Comparison of ENCODE assay signal across 6 cellular contexts in genomic region chr14:22887260-22887989, GRCh38. TPM values are rescaled to one million over a fixed set of nuclear protein-coding genes. Genes with fewer than 3 reads are reported as not detected.
DNase-seq lines count a peak whose midpoint lies in the region; ATAC-seq, FAIRE-seq and TF ChIP-seq lines count a peak whose summit lies in the region.

No MANE protein-coding gene starts in this region.

- in situ Hi-C loops in GM12878 (cut with MboI) = no loop called here

- H3K23ac ChIP-seq in mesendoderm (ENCODE audit: low read length) = no peak overlapping the region

- peak overlapping the region; percentile 48 for H2AK5ac ChIP-seq in mesendoderm (ENCODE audit: low read length)

- peak overlapping the region; percentile 72 for H2AFZ ChIP-seq in GM12878 (ENCODE audit: control insufficient read depth, low read depth, low read length)

- peak overlapping the region; percentile 84 for H3K4ac ChIP-seq in mesendoderm (ENCODE audit: low read depth, low read length)

- TF ChIP-seq EP300 in GM12878 (IDR thresholded peaks at IDR 0.05; ENCODE audit: borderline replicate concordance in 1 of 2, control insufficient read depth in 1 of 2, low read depth in 2 of 2, low read length in 2 of 2) = no peak

- CTCF ChIA-PET in GM12878 (lab: Yijun Ruan, JAX) = interaction anchor here (0.5 to 10.8 kb wide), 12 partner anchors 14 to 317 kb away, joined by 3 to 174 read pairs (median 11); partner anchors contain the start of genes HAUS4, LRP10 and PRMT5

- SMC1A ChIA-PET in GM12878 (lab: Charles Lee; ENCODE audit: uncharacterized antibody, unreplicated experiment) = interaction anchor here (0.7 to 9.5 kb wide), 15 partner anchors 9 to 331 kb away, joined by 3 to 110 read pairs (median 4); partner anchors contain the start of genes LRP10 and RBM23

- no peak overlapping the region for H2BK15ac ChIP-seq in mesendoderm (replicated peaks; ENCODE audit: low read depth)

- TF ChIP-seq CTCF in GM12878 (IDR thresholded peaks at IDR 0.05 in 2 of 3, conservative IDR thresholded peaks at IDR 0.05 in 1 of 3; ENCODE audit: control insufficient read depth in 2 of 3, extremely low read depth in 1 of 3, insufficient read depth in 1 of 3, low read depth in 3 of 3, low read length in 3 of 3) = no peak

- peaks cover 35% of the 10 kb centered on the region for H3K4me1 ChIP-seq in GM12878 (ENCODE audit: control insufficient read depth, insufficient read depth, low read length)
- H3K4me1 ChIP-seq in mesendoderm (ENCODE audit: control insufficient read depth, low read depth, low read length) = peaks cover 13% of the 10 kb centered on the region

- H3K36me3 ChIP-seq in GM12878 (ENCODE audit: control insufficient read depth in 2 of 2, insufficient read depth in 2 of 2, low read length in 1 of 2) (no peaks in the 10 kb centered on the region; a peak in 1 of 4 replicates), mesendoderm (ENCODE audit: control insufficient read depth, insufficient read depth, low read length) (no peaks in the 10 kb centered on the region)

- H4K5ac ChIP-seq in mesendoderm (ENCODE audit: low read length) = peak overlapping the region; percentile 37

- BruUV-seq in GM12878 (replicated peaks; lab: Mats Ljungman, UMichigan) = TSS peak; percentile 86

- peak overlapping the region; percentile 85 for H3K18ac ChIP-seq in mesendoderm (ENCODE audit: low read length)

- peak; percentile 91 for DNase-seq in DMS53 (lab: John Stamatoyannopoulos, UW)
- DNase-seq in NCI-H446 (lab: John Stamatoyannopoulos, UW) = peak; percentile 19 to 58
- DNase-seq in GM12878 (ENCODE audit: low read depth, low spot score) = peak; percentile 80
- DNase-seq in mesendoderm = peak; percentile 98
- DNase-seq in left lobe of liver (ENCODE audit: low spot score) = no peak

- intact Hi-C loops in GM12878 (cut with micrococcal nuclease; ENCODE audit: unreplicated experiment) = loop anchor here (1.0 kb wide), 1 partner anchor 16 kb away; the partner anchor contains the start of gene LRP10

- RAD21 ChIA-PET in GM12878 (lab: Charles Lee; ENCODE audit: unreplicated experiment) = interaction anchor here (0.9 to 4.2 kb wide), 20 partner anchors 12 to 317 kb away, joined by 3 to 50 read pairs (median 4); partner anchors contain the start of genes HAUS4, LRP10, OXA1L and PRMT5

- FAIRE-seq in GM12878 (lab: Jason Lieb, UNC) = peak; percentile 76

- peak overlapping the region; percentile 81 for H3K56ac ChIP-seq in mesendoderm (ENCODE audit: low read length)

- 1% methylated on average over 11 of the region's 11 CpGs for WGBS in GM12878 (ENCODE audit: insufficient coverage, insufficient replicate concordance, low lambda C conversion rate, missing lambda C conversion rate)
- WGBS in mesendoderm (ENCODE audit: extremely low coverage, insufficient coverage, low lambda C conversion rate) = no CpG with 5 or more reads among the region's 11 CpGs

- H3K79me1 ChIP-seq in mesendoderm (ENCODE audit: low read length) = no peaks in the 10 kb centered on the region

- H3K27me3 ChIP-seq in GM12878 (replicated peaks in 1 of 2; ENCODE audit: control insufficient read depth in 2 of 2, insufficient read depth in 2 of 2, low read length in 1 of 2) (no peaks in the 10 kb centered on the region), mesendoderm (ENCODE audit: insufficient read depth, low read length, poor library complexity) (no peaks in the 10 kb centered on the region)

- H4K20me1 ChIP-seq in GM12878 (ENCODE audit: control insufficient read depth, insufficient read depth) = no peaks in the 10 kb centered on the region

- peaks cover 5% of the 10 kb centered on the region for H3K79me2 ChIP-seq in GM12878 (ENCODE audit: control insufficient read depth, insufficient read depth, low read length)
- H3K79me2 ChIP-seq in mesendoderm (ENCODE audit: control insufficient read depth, insufficient read depth, low read length) = no peaks in the 10 kb centered on the region

- no peak for TF ChIP-seq RAD21 in GM12878 (IDR thresholded peaks at IDR 0.05; ENCODE audit: insufficient read depth, low read depth, low read length)

- H2BK5ac ChIP-seq in mesendoderm (ENCODE audit: low read length) = no peak overlapping the region

- H3K4me2 ChIP-seq in GM12878 (ENCODE audit: control insufficient read depth, insufficient read depth) (peak overlapping the region; percentile 89), mesendoderm (ENCODE audit: low read length) (peak overlapping the region; percentile 54)

- ATAC-seq in HG02588 (IDR thresholded peaks at IDR 0.05; ENCODE audit: unreplicated experiment) (peak; percentile 38), GM12878 (peak; percentile 77), left lobe of liver (no peak)

- POLR2A ChIA-PET in GM12878 (lab: Charles Lee) = interaction anchor here (0.7 to 6.0 kb wide), 10 partner anchors 12 to 433 kb away, joined by 3 to 51 read pairs (median 6); partner anchors contain the start of genes HAUS4, LRP10, PABPN1 and RBM23

- H3K27ac ChIP-seq in GM12878 (ENCODE audit: control insufficient read depth, insufficient read depth) (peak overlapping the region; percentile 86), mesendoderm (ENCODE audit: low read depth, low read length) (peak overlapping the region; percentile 91)

- no peak overlapping the region for H2BK120ac ChIP-seq in mesendoderm (ENCODE audit: low read depth, low read length)

- peak overlapping the region; percentile 91 for H3K4me3 ChIP-seq in GM12878
- peak overlapping the region; percentile 7 for H3K4me3 ChIP-seq in mesendoderm (ENCODE audit: low read length)

- H3K9ac ChIP-seq in GM12878 (ENCODE audit: control insufficient read depth, insufficient read depth, low read length) (peak overlapping the region; percentile 88), mesendoderm (ENCODE audit: low read length) (peak overlapping the region; percentile 77)

- no peak overlapping the region for H4K8ac ChIP-seq in mesendoderm (ENCODE audit: low read depth, low read length)

- no peak for TF ChIP-seq POLR2A in GM12878 (IDR thresholded peaks at IDR 0.05; ENCODE audit: low read depth, low read length)

- no peaks in the 10 kb centered on the region for H3K9me3 ChIP-seq in GM12878 (replicated peaks; ENCODE audit: control insufficient read depth, insufficient read depth, low read length)

RNA-seq across cellular contexts. Expression of gene REM2, which starts 4.4 kb away (rescaled TPM):
- total RNA-seq in GM12878 (2013; cell fraction: nucleolus; rRNA removed) = 3.3 and 4.7 TPM in 2 replicates
- total RNA-seq in GM12878 (2014; rRNA removed) (0.87 and 1.2 TPM in 2 replicates), GM12878 (2014; rRNA removed; fragmentation: Illumina TruSeq; extraction: Trizol) (0.27 and 0.37 TPM in 2 replicates), GM12878 (2021) (0.66 and 0.69 TPM in 2 replicates), left lobe of liver (0.13 TPM)
- polyA plus RNA-seq in GM12878 (2011; ENCODE audit: low read depth) = 0.84 TPM
- polyA plus RNA-seq in GM12878 (2011; rRNA removed) (0.69 and 1.1 TPM in 2 replicates), GM12878 (2014; fragmentation: Illumina TruSeq; extraction: Trizol) (0.17 and 0.66 TPM in 2 replicates), GM12878 (2014; fragmentation: Nextera tagmentation; extraction: Ambion mirVana) (1 to 10 TPM in 1 of 2 experiments, under 1 TPM in 1; 0.68 to 1.3 TPM), GM12878 (2014; rRNA removed) (1.3 and 1.5 TPM in 2 replicates), GM12878 (2016; fragmentation: Nextera tagmentation; extraction: Ambion mirVana) (1 to 10 TPM in 1 of 2 experiments, under 1 TPM in 1; 0.97 to 1.5 TPM)
- 0.59 and 0.61 TPM in 2 replicates for polyA plus RNA-seq in GM12878 (2011; cell fraction: cytosol; rRNA removed)
- polyA plus RNA-seq in GM12878 (2011; cell fraction: nucleus; rRNA removed) = 1.9 and 2.3 TPM in 2 replicates
- polyA plus RNA-seq in GM12878 (2012) = 0.94 and 1.6 TPM in 2 replicates
- 0.88 and 1.6 TPM in 2 replicates for polyA minus RNA-seq in GM12878 (2011; rRNA and poly(A)+ RNA removed)
- 0.94 TPM in 2 replicates for polyA minus RNA-seq in GM12878 (2011; cell fraction: cytosol; rRNA and poly(A)+ RNA removed)
- 2.4 and 2.8 TPM in 2 replicates for polyA minus RNA-seq in GM12878 (2011; cell fraction: nucleus; rRNA and poly(A)+ RNA removed)
- 1.1 TPM for polyA plus RNA-seq in mesendoderm (2013, experiment 1 of 2)
- 1.2 TPM for polyA plus RNA-seq in mesendoderm (2013, experiment 2 of 2)

RNA-seq across cellular contexts. Expression of gene LRP10, which starts 15.9 kb away (rescaled TPM):
- total RNA-seq in GM12878 (2013; cell fraction: nucleolus; rRNA removed) = 43.0 and 46.7 TPM in 2 replicates
- total RNA-seq in GM12878 (2014; rRNA removed) (16.7 and 17.8 TPM in 2 replicates), GM12878 (2014; rRNA removed; fragmentation: Illumina TruSeq; extraction: Trizol) (10.5 and 13.5 TPM in 2 replicates), GM12878 (2021) (51.5 and 56.9 TPM in 2 replicates), left lobe of liver (34.3 TPM)
- polyA plus RNA-seq in GM12878 (2011; ENCODE audit: low read depth) = 23.9 TPM
- polyA plus RNA-seq in GM12878 (2011; rRNA removed) (7.9 and 20.4 TPM in 2 replicates), GM12878 (2014; fragmentation: Illumina TruSeq; extraction: Trizol) (8.3 and 24.5 TPM in 2 replicates), GM12878 (2014; fragmentation: Nextera tagmentation; extraction: Ambion mirVana) (1 to 10 TPM; 3.0 TPM), GM12878 (2014; rRNA removed) (21.4 and 23.0 TPM in 2 replicates), GM12878 (2016; fragmentation: Nextera tagmentation; extraction: Ambion mirVana) (10 to 100 TPM; 43.8 to 53.7 TPM)
- polyA plus RNA-seq in GM12878 (2011; cell fraction: cytosol; rRNA removed) = 30.1 and 31.1 TPM in 2 replicates
- 57.3 and 57.9 TPM in 2 replicates for polyA plus RNA-seq in GM12878 (2011; cell fraction: nucleus; rRNA removed)
- polyA plus RNA-seq in GM12878 (2012) = 47.1 and 60.2 TPM in 2 replicates
- polyA minus RNA-seq in GM12878 (2011; rRNA and poly(A)+ RNA removed) = 43.4 and 68.8 TPM in 2 replicates
- polyA minus RNA-seq in GM12878 (2011; cell fraction: cytosol; rRNA and poly(A)+ RNA removed) = 30.1 and 34.1 TPM in 2 replicates
- polyA minus RNA-seq in GM12878 (2011; cell fraction: nucleus; rRNA and poly(A)+ RNA removed) = 24.3 and 36.3 TPM in 2 replicates
- 11.7 TPM for polyA plus RNA-seq in mesendoderm (2013, experiment 1 of 2)
- polyA plus RNA-seq in mesendoderm (2013, experiment 2 of 2) = 11.5 TPM

RNA-seq across cellular contexts. Expression of gene RBM23, which starts 31.5 kb away (rescaled TPM):
- total RNA-seq in GM12878 (2013; cell fraction: nucleolus; rRNA removed) = 86.0 and 99.3 TPM in 2 replicates
- 54.0 and 63.9 TPM in 2 replicates for total RNA-seq in GM12878 (2014; rRNA removed)
- 55.1 and 55.6 TPM in 2 replicates for total RNA-seq in GM12878 (2014; rRNA removed; fragmentation: Illumina TruSeq; extraction: Trizol)
- 61.4 and 66.1 TPM in 2 replicates for total RNA-seq in GM12878 (2021)
- polyA plus RNA-seq in GM12878 (2011; ENCODE audit: low read depth) = 38.1 TPM
- polyA plus RNA-seq in GM12878 (2011; rRNA removed) = 72.6 and 75.2 TPM in 2 replicates
- polyA plus RNA-seq in GM12878 (2011; cell fraction: cytosol; rRNA removed) = 75.3 and 79.2 TPM in 2 replicates
- 84.1 and 96.7 TPM in 2 replicates for polyA plus RNA-seq in GM12878 (2011; cell fraction: nucleus; rRNA removed)
- polyA plus RNA-seq in GM12878 (2012) = 28.1 and 30.3 TPM in 2 replicates
- polyA plus RNA-seq in GM12878 (2014; fragmentation: Illumina TruSeq; extraction: Trizol) = 70.4 and 72.4 TPM in 2 replicates
- 10 to 100 TPM; 60.7 to 65.7 TPM for polyA plus RNA-seq in GM12878 (2014; fragmentation: Nextera tagmentation; extraction: Ambion mirVana)
- 52.9 and 55.0 TPM in 2 replicates for polyA plus RNA-seq in GM12878 (2014; rRNA removed)
- polyA plus RNA-seq in GM12878 (2016; fragmentation: Nextera tagmentation; extraction: Ambion mirVana) = 10 to 100 TPM; 60.5 to 61.9 TPM
- polyA minus RNA-seq in GM12878 (2011; rRNA and poly(A)+ RNA removed) = 88.0 and 92.9 TPM in 2 replicates
- polyA minus RNA-seq in GM12878 (2011; cell fraction: cytosol; rRNA and poly(A)+ RNA removed) = 33.0 and 43.8 TPM in 2 replicates
- polyA minus RNA-seq in GM12878 (2011; cell fraction: nucleus; rRNA and poly(A)+ RNA removed) = 27.3 and 65.8 TPM in 2 replicates
- polyA plus RNA-seq in mesendoderm (2013, experiment 1 of 2) = 47.3 TPM
- polyA plus RNA-seq in mesendoderm (2013, experiment 2 of 2) = 49.8 TPM
- 35.3 TPM for total RNA-seq in left lobe of liver

RNA-seq across cellular contexts. Expression of gene PRMT5, which starts 41.8 kb away (rescaled TPM):
- 38.4 and 43.2 TPM in 2 replicates for total RNA-seq in GM12878 (2013; cell fraction: nucleolus; rRNA removed)
- total RNA-seq in GM12878 (2014; rRNA removed) (96.2 and 106 TPM in 2 replicates), GM12878 (2014; rRNA removed; fragmentation: Illumina TruSeq; extraction: Trizol) (103 and 113 TPM in 2 replicates), GM12878 (2021) (105 and 115 TPM in 2 replicates), left lobe of liver (19.7 TPM)
- polyA plus RNA-seq in GM12878 (2011; ENCODE audit: low read depth) = 71.5 TPM
- polyA plus RNA-seq in GM12878 (2011; rRNA removed) (175 and 221 TPM in 2 replicates), GM12878 (2014; fragmentation: Illumina TruSeq; extraction: Trizol) (125 and 129 TPM in 2 replicates), GM12878 (2014; fragmentation: Nextera tagmentation; extraction: Ambion mirVana) (10 to 100 TPM; 54.3 to 71.6 TPM), GM12878 (2014; rRNA removed) (106 and 118 TPM in 2 replicates), GM12878 (2016; fragmentation: Nextera tagmentation; extraction: Ambion mirVana) (100 to 1,000 TPM; 175 to 195 TPM)
- polyA plus RNA-seq in GM12878 (2011; cell fraction: cytosol; rRNA removed) = 284 and 348 TPM in 2 replicates
- polyA plus RNA-seq in GM12878 (2011; cell fraction: nucleus; rRNA removed) = 231 and 240 TPM in 2 replicates
- polyA plus RNA-seq in GM12878 (2012) = 53.0 and 76.1 TPM in 2 replicates
- 257 and 258 TPM in 2 replicates for polyA minus RNA-seq in GM12878 (2011; rRNA and poly(A)+ RNA removed)
- polyA minus RNA-seq in GM12878 (2011; cell fraction: cytosol; rRNA and poly(A)+ RNA removed) = 104 and 113 TPM in 2 replicates
- polyA minus RNA-seq in GM12878 (2011; cell fraction: nucleus; rRNA and poly(A)+ RNA removed) = 50.1 and 66.8 TPM in 2 replicates
- polyA plus RNA-seq in mesendoderm (2013, experiment 1 of 2) = 154 TPM
- polyA plus RNA-seq in mesendoderm (2013, experiment 2 of 2) = 151 TPM

RNA-seq across cellular contexts. Expression of gene MMP14, which starts 51.0 kb away (rescaled TPM):
- 3.2 and 5.0 TPM in 2 replicates for total RNA-seq in GM12878 (2013; cell fraction: nucleolus; rRNA removed)
- 0.38 and 0.85 TPM in 2 replicates for total RNA-seq in GM12878 (2014; rRNA removed)
- total RNA-seq in GM12878 (2014; rRNA removed; fragmentation: Illumina TruSeq; extraction: Trizol) = 0.28 and 0.31 TPM in 2 replicates
- 1.1 and 1.8 TPM in 2 replicates for total RNA-seq in GM12878 (2021)
- 1.2 TPM for polyA plus RNA-seq in GM12878 (2011; ENCODE audit: low read depth)
- polyA plus RNA-seq in GM12878 (2011; rRNA removed) = 0.65 and 0.91 TPM in 2 replicates
- polyA plus RNA-seq in GM12878 (2011; cell fraction: cytosol; rRNA removed) = 1.8 and 2.0 TPM in 2 replicates
- 7.5 and 8.2 TPM in 2 replicates for polyA plus RNA-seq in GM12878 (2011; cell fraction: nucleus; rRNA removed)
- 0.46 and 0.59 TPM in 2 replicates for polyA plus RNA-seq in GM12878 (2012)
- 0.27 and 0.56 TPM in 2 replicates for polyA plus RNA-seq in GM12878 (2014; fragmentation: Illumina TruSeq; extraction: Trizol)
- polyA plus RNA-seq in GM12878 (2014; fragmentation: Nextera tagmentation; extraction: Ambion mirVana) = not detected
- 1.8 and 1.9 TPM in 2 replicates for polyA plus RNA-seq in GM12878 (2014; rRNA removed)
- polyA plus RNA-seq in GM12878 (2016; fragmentation: Nextera tagmentation; extraction: Ambion mirVana) = under 1 TPM; 0.32 to 0.42 TPM
- 0.15 and 0.26 TPM in 2 replicates for polyA minus RNA-seq in GM12878 (2011; rRNA and poly(A)+ RNA removed)
- polyA minus RNA-seq in GM12878 (2011; cell fraction: cytosol; rRNA and poly(A)+ RNA removed) = not detected in 2 replicates
- 0.57 and 1.1 TPM in 2 replicates for polyA minus RNA-seq in GM12878 (2011; cell fraction: nucleus; rRNA and poly(A)+ RNA removed)
- polyA plus RNA-seq in mesendoderm (2013, experiment 1 of 2) = 188 TPM
- 174 TPM for polyA plus RNA-seq in mesendoderm (2013, experiment 2 of 2)
- 10.9 TPM for total RNA-seq in left lobe of liver
